ENCODE assay signal across 1 cellular context in the genomic region with DNA sequence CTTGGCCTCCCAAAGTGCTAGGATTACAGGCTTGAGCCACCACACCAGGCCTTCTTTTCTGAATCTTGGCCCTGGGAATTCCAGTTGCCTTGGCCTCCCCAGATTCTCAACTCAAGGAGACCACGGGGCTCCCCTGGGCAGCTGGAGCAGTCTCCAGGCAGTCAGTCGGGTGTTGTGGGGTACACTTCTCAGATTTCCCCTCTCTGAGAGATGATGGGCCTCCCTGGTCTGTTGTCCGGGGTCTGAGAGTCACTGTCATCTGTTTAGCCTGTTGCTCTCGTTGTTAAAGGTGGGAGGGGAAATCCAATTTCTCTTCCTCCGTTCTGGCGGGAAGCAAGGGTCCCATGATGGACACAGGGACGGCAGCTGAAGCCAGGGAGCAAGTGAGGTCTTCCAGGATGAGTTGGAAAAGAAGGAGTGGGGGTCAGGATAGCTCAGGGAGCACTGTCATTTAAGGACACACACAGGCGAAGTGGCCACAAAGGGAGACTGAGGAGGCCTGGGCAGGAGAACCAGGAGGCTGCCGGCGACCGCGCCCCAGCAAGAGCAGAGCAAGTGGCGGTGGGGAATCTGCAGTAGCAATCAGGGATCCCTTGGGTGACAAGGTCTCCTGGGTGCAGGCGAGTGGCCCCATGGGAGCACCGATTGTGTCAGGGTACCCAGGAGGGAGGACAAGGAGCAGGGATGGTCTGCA.
TF ChIP-seq lines count a peak whose summit lies in the region.

No MANE protein-coding gene starts in this region.

TF ChIP-seq in HepG2, 621 proteins besides CTCF, POLR2A, EP300 and RAD21 (continued from another document):
- no peak for TF ChIP-seq GMEB1 (CRISPR knock-in tag; IDR thresholded peaks at IDR 0.05; ENCODE audit: borderline replicate concordance)
- TF ChIP-seq PHF20 (CRISPR knock-in tag; IDR thresholded peaks at IDR 0.05): no peak
- no peak for TF ChIP-seq ZMYM3 (CRISPR knock-in tag; IDR thresholded peaks at IDR 0.05)
- no peak for TF ChIP-seq MYPOP (CRISPR knock-in tag; IDR thresholded peaks at IDR 0.05)
- no peak for TF ChIP-seq THRA (CRISPR knock-in tag; IDR thresholded peaks at IDR 0.05; ENCODE audit: borderline replicate concordance)
- no peak for TF ChIP-seq ZNF30 (CRISPR knock-in tag; IDR thresholded peaks at IDR 0.05)
- no peak for TF ChIP-seq ZC3H13 (CRISPR knock-in tag; IDR thresholded peaks at IDR 0.05)
- TF ChIP-seq, protein P1, sequence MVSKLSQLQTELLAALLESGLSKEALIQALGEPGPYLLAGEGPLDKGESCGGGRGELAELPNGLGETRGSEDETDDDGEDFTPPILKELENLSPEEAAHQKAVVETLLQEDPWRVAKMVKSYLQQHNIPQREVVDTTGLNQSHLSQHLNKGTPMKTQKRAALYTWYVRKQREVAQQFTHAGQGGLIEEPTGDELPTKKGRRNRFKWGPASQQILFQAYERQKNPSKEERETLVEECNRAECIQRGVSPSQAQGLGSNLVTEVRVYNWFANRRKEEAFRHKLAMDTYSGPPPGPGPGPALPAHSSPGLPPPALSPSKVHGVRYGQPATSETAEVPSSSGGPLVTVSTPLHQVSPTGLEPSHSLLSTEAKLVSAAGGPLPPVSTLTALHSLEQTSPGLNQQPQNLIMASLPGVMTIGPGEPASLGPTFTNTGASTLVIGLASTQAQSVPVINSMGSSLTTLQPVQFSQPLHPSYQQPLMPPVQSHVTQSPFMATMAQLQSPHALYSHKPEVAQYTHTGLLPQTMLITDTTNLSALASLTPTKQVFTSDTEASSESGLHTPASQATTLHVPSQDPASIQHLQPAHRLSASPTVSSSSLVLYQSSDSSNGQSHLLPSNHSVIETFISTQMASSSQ (IDR thresholded peaks at IDR 0.05; ENCODE audit: low read depth): no peak
- TF ChIP-seq, protein P1 (CRISPR knock-in tag; IDR thresholded peaks at IDR 0.05; ENCODE audit: borderline replicate concordance): no peak
- TF ChIP-seq CC2D1A (CRISPR knock-in tag; IDR thresholded peaks at IDR 0.05): no peak
- TF ChIP-seq ZNF10 (CRISPR knock-in tag; IDR thresholded peaks at IDR 0.05; ENCODE audit: borderline replicate concordance, low read depth): no peak
- no peak for TF ChIP-seq MTF2 (CRISPR knock-in tag; IDR thresholded peaks at IDR 0.05; ENCODE audit: borderline replicate concordance)
- no peak for TF ChIP-seq DNMT3B (CRISPR knock-in tag; conservative IDR thresholded peaks at IDR 0.05)
